In the genomic region with DNA sequence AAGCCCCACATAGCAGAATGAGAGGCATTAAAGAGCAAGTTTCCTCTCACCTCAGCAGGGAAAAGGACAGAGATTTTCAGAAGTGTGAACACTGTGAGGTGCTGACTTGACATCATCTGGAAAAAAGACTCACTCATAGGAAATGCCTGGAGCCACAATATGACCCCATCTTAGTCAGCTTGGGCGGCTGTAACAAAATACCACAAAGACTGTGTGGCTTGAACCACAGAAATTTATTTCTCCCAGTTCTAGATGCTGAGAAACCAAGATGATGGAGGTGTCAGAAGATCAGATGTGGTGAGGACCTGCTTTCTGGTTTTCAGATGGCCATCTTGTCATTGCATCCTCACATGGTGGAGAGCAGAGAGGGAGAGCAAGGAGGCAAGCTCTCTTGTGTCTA, we compare ENCODE assay signal across 10 cellular contexts.
DNase-seq lines count a peak whose midpoint lies in the region; ATAC-seq and TF ChIP-seq lines count a peak whose summit lies in the region.
"Had no signal": no experiment of that assay in that cellular context is flagged by ENCODE, and none has a peak within 500 bp of the region (broad histone marks: within the 10 kb centered on the region; RNA-seq: fewer than 3 reads in every experiment).

No MANE protein-coding gene starts in this region.

- H3K36me3 Mint-ChIP-seq in activated CD8-positive, alpha-beta T cell treated with anti-CD3 and anti-CD28 coated beads, Interleukin-2, amount 10 ng/mL, durations not matched to agents 7 days and 5 days (ENCODE audit: low read depth) = peaks cover 2% of the 10 kb centered on the region

- H3K27me3 Mint-ChIP-seq in activated CD8-positive, alpha-beta T cell treated with anti-CD3 and anti-CD28 coated beads, Interleukin-2, amount 10 ng/mL, durations not matched to agents 7 days and 5 days (ENCODE audit: low read depth) = peaks cover 2% of the 10 kb centered on the region

- peak overlapping the region; percentile 14 for H3K27ac Mint-ChIP-seq in activated CD8-positive, alpha-beta T cell treated with anti-CD3 and anti-CD28 coated beads, Interleukin-2, amount 10 ng/mL, durations not matched to agents 7 days and 5 days
- H3K27ac Mint-ChIP-seq: T-helper 17 cell had no signal

- H3K36me3 ChIP-seq in uterus = no peaks in the 10 kb centered on the region
- H3K36me3 ChIP-seq in suprapubic skin = no peaks in the 10 kb centered on the region

- H3K4me1 ChIP-seq in foreskin keratinocyte = peaks cover 7% of the 10 kb centered on the region
- H3K4me1 ChIP-seq in uterus = no peaks in the 10 kb centered on the region
- no peaks in the 10 kb centered on the region for H3K4me1 ChIP-seq in suprapubic skin

- peak; percentile 80 for ATAC-seq in activated CD8-positive, alpha-beta T cell treated with anti-CD3 and anti-CD28 coated beads, Interleukin-2, amount 10 ng/mL, durations not matched to agents 7 days and 5 days
- peak; percentile 87 for ATAC-seq in foreskin keratinocyte
- ATAC-seq in HG03378 (IDR thresholded peaks at IDR 0.05; ENCODE audit: unreplicated experiment) = no peak
- ATAC-seq in GM18907 (IDR thresholded peaks at IDR 0.05; ENCODE audit: unreplicated experiment) = no peak
- ATAC-seq: T-helper 17 cell had no signal

- H3K9me3 ChIP-seq in uterus = no peaks in the 10 kb centered on the region
- H3K9me3 ChIP-seq in suprapubic skin = no peaks in the 10 kb centered on the region

- no peak for TF ChIP-seq CTCF in AG04449 (IDR thresholded peaks at IDR 0.05; ENCODE audit: insufficient read depth, low read length, missing control alignments)
- no peak for TF ChIP-seq CTCF in HFF-Myc (IDR thresholded peaks at IDR 0.05; ENCODE audit: low read depth, low read length, missing control alignments)
- no peak for TF ChIP-seq CTCF in foreskin keratinocyte (conservative IDR thresholded peaks at IDR 0.05)
- TF ChIP-seq CTCF in uterus (IDR thresholded peaks at IDR 0.05) = no peak
- no peak for TF ChIP-seq CTCF in suprapubic skin (IDR thresholded peaks at IDR 0.05)

- TF ChIP-seq EP300 in suprapubic skin (IDR thresholded peaks at IDR 0.05) = no peak

- intact Hi-C loops in uterus (cut with DNase I; ENCODE audit: low total_unique reads) = no loop called here

- 73% methylated on average over 1 of the region's 1 CpG for WGBS in suprapubic skin

- POLR2A ChIA-PET in AG04449 (lab: Yijun Ruan, JAX) = no interaction called here
- POLR2A ChIA-PET in activated CD8-positive, alpha-beta T cell treated with anti-CD3 and anti-CD28 coated beads, Interleukin-2, amount 10 ng/mL, durations not matched to agents 7 days and 5 days (lab: Charles Lee) = no interaction called here

- H3K9me3 Mint-ChIP-seq in activated CD8-positive, alpha-beta T cell treated with anti-CD3 and anti-CD28 coated beads, Interleukin-2, amount 10 ng/mL, durations not matched to agents 7 days and 5 days (ENCODE audit: insufficient read depth) = no peaks in the 10 kb centered on the region

- no peak overlapping the region for H3K27ac ChIP-seq in foreskin keratinocyte
- H3K27ac ChIP-seq in uterus = no peak overlapping the region
- H3K27ac ChIP-seq in suprapubic skin = no peak overlapping the region

- H3K4me3 Mint-ChIP-seq in activated CD8-positive, alpha-beta T cell treated with anti-CD3 and anti-CD28 coated beads, Interleukin-2, amount 10 ng/mL, durations not matched to agents 7 days and 5 days = no peak overlapping the region
- H3K4me3 Mint-ChIP-seq: T-helper 17 cell had no signal

- no peaks in the 10 kb centered on the region for H3K27me3 ChIP-seq in foreskin keratinocyte
- H3K27me3 ChIP-seq in uterus = no peaks in the 10 kb centered on the region
- no peaks in the 10 kb centered on the region for H3K27me3 ChIP-seq in suprapubic skin

- H3K4me3 ChIP-seq in AG04449 (ENCODE audit: low read depth, low read length) = no peak overlapping the region
- no peak overlapping the region for H3K4me3 ChIP-seq in HFF-Myc (replicated peaks; ENCODE audit: low read depth, low read length)
- H3K4me3 ChIP-seq in uterus = no peak overlapping the region
- H3K4me3 ChIP-seq in suprapubic skin = no peak overlapping the region

- DNase-seq in AG04449 (ENCODE audit: low read depth, low spot score) (peak; percentile 72), HFF-Myc (ENCODE audit: extremely low read depth, low read depth) (peak; percentile 63), foreskin keratinocyte (peak; percentile 70 to 89), uterus (no peak), suprapubic skin (ENCODE audit: low spot score in 2 of 2) (no peak)
- DNase-seq in activated CD8-positive, alpha-beta T cell treated with anti-CD3 and anti-CD28 coated beads, Interleukin-2, amount 10 ng/mL, durations not matched to agents 7 days and 5 days = peak; percentile 48
- DNase-seq: posterior cingulate gyrus, T-helper 17 cell had no signal

- TF ChIP-seq POLR2A in uterus (IDR thresholded peaks at IDR 0.05) (no peak), suprapubic skin (IDR thresholded peaks at IDR 0.05) (no peak)

- CTCF ChIA-PET in AG04449 (lab: Yijun Ruan, JAX) = no interaction called here
- CTCF ChIA-PET in activated CD8-positive, alpha-beta T cell treated with anti-CD3 and anti-CD28 coated beads, Interleukin-2, amount 10 ng/mL, durations not matched to agents 7 days and 5 days (lab: Charles Lee) = no interaction called here

- peaks cover 29% of the 10 kb centered on the region for H3K4me1 Mint-ChIP-seq in activated CD8-positive, alpha-beta T cell treated with anti-CD3 and anti-CD28 coated beads, Interleukin-2, amount 10 ng/mL, durations not matched to agents 7 days and 5 days (ENCODE audit: low read depth)

Comparison
In these comparisons a context has a peak if more than half of its experiments do, and no peak if none do; other contexts are left out.
1. DNase-seq: peak in AG04449 (single experiment), HFF-Myc (single experiment), activated CD8-positive, alpha-beta T cell treated with anti-CD3 and anti-CD28 coated beads, Interleukin-2, amount 10 ng/mL, durations not matched to agents 7 days and 5 days (single experiment) and foreskin keratinocyte (2 of 2); none in uterus (0 of 2) and suprapubic skin (0 of 2).
2. ATAC-seq: peak in activated CD8-positive, alpha-beta T cell treated with anti-CD3 and anti-CD28 coated beads, Interleukin-2, amount 10 ng/mL, durations not matched to agents 7 days and 5 days (single experiment) and foreskin keratinocyte (single experiment); none in HG03378 (single experiment) and GM18907 (single experiment).